In the genomic region with DNA sequence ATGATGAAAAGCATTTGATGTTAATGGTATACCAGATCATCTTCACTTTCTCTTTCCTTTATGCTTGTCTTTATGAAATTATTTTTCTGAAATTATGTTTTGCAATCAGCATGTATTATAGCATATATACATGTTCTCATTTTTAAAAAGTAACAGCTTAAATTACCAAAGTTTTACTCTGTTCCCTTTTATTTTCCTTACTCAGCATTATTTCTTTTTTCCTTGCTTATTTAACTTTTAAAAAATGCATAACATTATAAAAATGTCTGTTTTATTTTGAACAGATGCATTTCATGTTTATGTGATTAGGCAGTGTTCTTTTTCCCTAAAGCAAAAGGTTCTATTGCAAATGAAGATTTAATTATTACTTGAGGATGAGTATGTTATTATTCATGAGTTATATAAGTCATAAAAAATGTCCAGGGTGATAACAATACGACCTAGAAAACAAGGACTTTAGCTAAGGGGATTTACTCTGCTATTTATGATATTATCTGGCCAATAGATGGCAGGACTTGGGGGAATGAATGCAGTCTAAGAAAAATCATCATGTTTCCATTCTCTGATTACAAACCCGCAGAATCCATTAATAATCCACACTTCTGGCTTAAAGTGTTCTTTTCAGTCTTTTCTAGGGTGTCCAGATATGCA, we compare ENCODE assay signal across 23 cellular contexts. TPM values are rescaled to one million over a fixed set of nuclear protein-coding genes. Genes with fewer than 3 reads are reported as not detected.
DNase-seq lines count a peak whose midpoint lies in the region; ATAC-seq and TF ChIP-seq lines count a peak whose summit lies in the region.
"Had no signal": no experiment of that assay in that cellular context is flagged by ENCODE, and none has a peak within 500 bp of the region (broad histone marks: within the 10 kb centered on the region; RNA-seq: fewer than 3 reads in every experiment).

No MANE protein-coding gene starts in this region.

- POLR2A ChIA-PET in OCI-LY7 (lab: Charles Lee) = no interaction called here

- peaks cover 12% of the 10 kb centered on the region for H3K4me1 Mint-ChIP-seq in osteocyte (ENCODE audit: unreplicated experiment)
- no peaks in the 10 kb centered on the region for H3K4me1 Mint-ChIP-seq in T-helper 2 cell treated with Interferon-gamma antibody and Interleukin-4, amounts not matched to agents 5 μg/mL and 100 μg/mL, for 36 hours (ENCODE audit: low read depth)
- H3K4me1 Mint-ChIP-seq: activated naive CD4-positive, alpha-beta T cell treated with anti-CD3 and anti-CD28 coated beads, Interleukin-2, amount 10 ng/mL, durations not matched to agents 7 days and 5 days; stimulated activated naive CD8-positive, alpha-beta T cell treated with anti-CD3 and anti-CD28 coated beads, Interleukin-15, amount 100 ng/mL, for 72 hours had no signal

- H3K9ac ChIP-seq in fibroblast of lung (ENCODE audit: insufficient read depth, low read length) = no peak overlapping the region
- H3K9ac ChIP-seq: BLaER1 treated with 17β-estradiol and CSF1 and Interleukin-3, amounts not matched to agents 10 nM and 100 nM had no signal

- no peak overlapping the region for H3K27ac Mint-ChIP-seq in osteocyte (ENCODE audit: unreplicated experiment)
- no peak overlapping the region for H3K27ac Mint-ChIP-seq in T-helper 2 cell treated with Interferon-gamma antibody and Interleukin-4, amounts not matched to agents 5 μg/mL and 100 μg/mL, for 36 hours
- H3K27ac Mint-ChIP-seq: activated CD8-positive, alpha-beta T cell treated with anti-CD3 and anti-CD28 coated beads for 36 hours; activated naive CD4-positive, alpha-beta T cell treated with anti-CD3 and anti-CD28 coated beads, Interleukin-2, amount 10 ng/mL, durations not matched to agents 7 days and 5 days; activated T-cell treated with anti-CD3 and anti-CD28 coated beads, Interleukin-2, amount 50 U/mL, for 24 hours; effector memory CD8-positive, alpha-beta T cell; stimulated activated naive CD8-positive, alpha-beta T cell treated with anti-CD3 and anti-CD28 coated beads, Interleukin-15, amount 100 ng/mL, for 72 hours; type B pancreatic cell had no signal

- H3K9me3 Mint-ChIP-seq in osteocyte (ENCODE audit: unreplicated experiment) = no peaks in the 10 kb centered on the region
- H3K9me3 Mint-ChIP-seq in T-helper 2 cell treated with Interferon-gamma antibody and Interleukin-4, amounts not matched to agents 5 μg/mL and 100 μg/mL, for 36 hours = no peaks in the 10 kb centered on the region
- H3K9me3 Mint-ChIP-seq: activated CD8-positive, alpha-beta T cell treated with anti-CD3 and anti-CD28 coated beads for 36 hours; activated naive CD4-positive, alpha-beta T cell treated with anti-CD3 and anti-CD28 coated beads, Interleukin-2, amount 10 ng/mL, durations not matched to agents 7 days and 5 days; activated T-cell treated with anti-CD3 and anti-CD28 coated beads, Interleukin-2, amount 50 U/mL, for 24 hours; effector memory CD8-positive, alpha-beta T cell; stimulated activated naive CD8-positive, alpha-beta T cell treated with anti-CD3 and anti-CD28 coated beads, Interleukin-15, amount 100 ng/mL, for 72 hours had no signal

- no peaks in the 10 kb centered on the region for H3K9me2 ChIP-seq in OCI-LY7 (ENCODE audit: insufficient read depth, low read length)

- no peak overlapping the region for H3K27ac ChIP-seq in OCI-LY7 (ENCODE audit: low read depth, low read length, poor library complexity, severe bottlenecking)
- H3K27ac ChIP-seq in fibroblast of lung (ENCODE audit: insufficient read depth, low read length) = no peak overlapping the region
- H3K27ac ChIP-seq: ascending aorta; BLaER1 treated with 17β-estradiol and CSF1 and Interleukin-3, amounts not matched to agents 10 nM and 100 nM; ovary had no signal

- no peaks in the 10 kb centered on the region for H3K4me1 ChIP-seq in OCI-LY7 (ENCODE audit: insufficient read depth, low read length, poor library complexity, severe bottlenecking)
- H3K4me1 ChIP-seq in fibroblast of lung (ENCODE audit: control insufficient read depth, extremely low read depth, insufficient read depth, low read length) = peaks cover 4% of the 10 kb centered on the region
- H3K4me1 ChIP-seq: ascending aorta had no signal

- H3K4me3 ChIP-seq in OCI-LY7 (ENCODE audit: low read depth, low read length, poor library complexity, severe bottlenecking) = no peak overlapping the region
- no peak overlapping the region for H3K4me3 ChIP-seq in fibroblast of lung (replicated peaks in 1 of 4; ENCODE audit: control extremely low read depth in 1 of 4, insufficient read depth in 1 of 4, low read depth in 3 of 4, low read length in 4 of 4)
- H3K4me3 ChIP-seq: ascending aorta; BLaER1 treated with 17β-estradiol and CSF1 and Interleukin-3, amounts not matched to agents 10 nM and 100 nM; ovary had no signal

- H3K4me2 ChIP-seq in OCI-LY7 (ENCODE audit: low read length) (no peak overlapping the region), fibroblast of lung (ENCODE audit: extremely low read depth, insufficient read depth, low read length) (no peak overlapping the region)
- H3K4me2 ChIP-seq: BLaER1 treated with 17β-estradiol and CSF1 and Interleukin-3, amounts not matched to agents 10 nM and 100 nM had no signal

- H3K36me3 Mint-ChIP-seq in osteocyte (ENCODE audit: unreplicated experiment) = no peaks in the 10 kb centered on the region
- H3K36me3 Mint-ChIP-seq in T-helper 2 cell treated with Interferon-gamma antibody and Interleukin-4, amounts not matched to agents 5 μg/mL and 100 μg/mL, for 36 hours (ENCODE audit: low read depth) = no peaks in the 10 kb centered on the region
- H3K36me3 Mint-ChIP-seq: activated naive CD4-positive, alpha-beta T cell treated with anti-CD3 and anti-CD28 coated beads, Interleukin-2, amount 10 ng/mL, durations not matched to agents 7 days and 5 days; type B pancreatic cell had no signal

- no peak overlapping the region for H3K4me3 Mint-ChIP-seq in osteocyte (ENCODE audit: unreplicated experiment)
- no peak overlapping the region for H3K4me3 Mint-ChIP-seq in T-helper 2 cell treated with Interferon-gamma antibody and Interleukin-4, amounts not matched to agents 5 μg/mL and 100 μg/mL, for 36 hours
- H3K4me3 Mint-ChIP-seq: activated CD8-positive, alpha-beta T cell treated with anti-CD3 and anti-CD28 coated beads for 36 hours; activated naive CD4-positive, alpha-beta T cell treated with anti-CD3 and anti-CD28 coated beads, Interleukin-2, amount 10 ng/mL, durations not matched to agents 7 days and 5 days; activated T-cell treated with anti-CD3 and anti-CD28 coated beads, Interleukin-2, amount 50 U/mL, for 24 hours; effector memory CD8-positive, alpha-beta T cell; stimulated activated naive CD8-positive, alpha-beta T cell treated with anti-CD3 and anti-CD28 coated beads, Interleukin-15, amount 100 ng/mL, for 72 hours; type B pancreatic cell had no signal

- ATAC-seq in GM21576 (IDR thresholded peaks at IDR 0.05; ENCODE audit: unreplicated experiment) = no peak
- ATAC-seq: activated CD8-positive, alpha-beta T cell treated with anti-CD3 and anti-CD28 coated beads for 36 hours; effector memory CD8-positive, alpha-beta T cell; stimulated activated naive CD8-positive, alpha-beta T cell treated with anti-CD3 and anti-CD28 coated beads, Interleukin-15, amount 100 ng/mL, for 72 hours had no signal

- H4K20me1 ChIP-seq in OCI-LY7 (ENCODE audit: insufficient read depth, low read length) = no peaks in the 10 kb centered on the region
- H4K20me1 ChIP-seq in fibroblast of lung (ENCODE audit: control insufficient read depth, extremely low read depth, insufficient read depth, low read length) = no peaks in the 10 kb centered on the region
- H4K20me1 ChIP-seq: BLaER1 treated with 17β-estradiol and CSF1 and Interleukin-3, amounts not matched to agents 10 nM and 100 nM had no signal

- H3K79me2 ChIP-seq in OCI-LY7 (ENCODE audit: insufficient read depth, low read depth, low read length) (no peaks in the 10 kb centered on the region), fibroblast of lung (ENCODE audit: control insufficient read depth, insufficient read depth, low read length) (no peaks in the 10 kb centered on the region)

- DNase-seq in EH (ENCODE audit: low read depth) (peak; percentile 24), OCI-LY7 (ENCODE audit: low spot score) (no peak), fibroblast of lung (ENCODE audit: low read depth in 2 of 2) (peak in 1 of 2 donors; percentile 4), osteocyte (ENCODE audit: extremely low spot score, unreplicated experiment) (no peak), retina (no peak), Ammon's horn (ENCODE audit: low spot score) (no peak)
- no peak for DNase-seq in T-helper 2 cell treated with Interferon-gamma antibody and Interleukin-4, amounts not matched to agents 5 μg/mL and 100 μg/mL, for 36 hours (ENCODE audit: low spot score)
- DNase-seq: activated CD8-positive, alpha-beta T cell treated with anti-CD3 and anti-CD28 coated beads for 36 hours; activated naive CD4-positive, alpha-beta T cell treated with anti-CD3 and anti-CD28 coated beads, Interleukin-2, amount 10 ng/mL, durations not matched to agents 7 days and 5 days; activated T-cell treated with anti-CD3 and anti-CD28 coated beads, Interleukin-2, amount 50 U/mL, for 24 hours; effector memory CD8-positive, alpha-beta T cell; KBM-7; NCI-H2029 treated with DMSO at 0.1 percent for 48 hours; NCI-H446 treated with DMSO at 0.1 percent for 48 hours; ovary; stimulated activated CD4-positive, alpha-beta T cell treated with anti-CD3 and anti-CD28 coated beads, Interleukin-2, amount 100 ng/mL, for 48 hours; stimulated activated naive CD8-positive, alpha-beta T cell treated with anti-CD3 and anti-CD28 coated beads, Interleukin-15, amount 100 ng/mL, for 72 hours had no signal

- intact Hi-C loops in OCI-LY7 (cut with micrococcal nuclease; ENCODE audit: unreplicated experiment) = no loop called here

- no peaks in the 10 kb centered on the region for H3K27me3 ChIP-seq in fibroblast of lung (ENCODE audit: control insufficient read depth, insufficient read depth, low read length)
- H3K27me3 ChIP-seq: ascending aorta; BLaER1 treated with 17β-estradiol and CSF1 and Interleukin-3, amounts not matched to agents 10 nM and 100 nM; ovary had no signal

- H2AFZ ChIP-seq in OCI-LY7 (ENCODE audit: low read length) (no peak overlapping the region), fibroblast of lung (ENCODE audit: low read length) (peak overlapping the region; percentile 2)

- no peaks in the 10 kb centered on the region for H3K27me3 Mint-ChIP-seq in osteocyte (ENCODE audit: unreplicated experiment)
- peaks cover 9% of the 10 kb centered on the region for H3K27me3 Mint-ChIP-seq in T-helper 2 cell treated with Interferon-gamma antibody and Interleukin-4, amounts not matched to agents 5 μg/mL and 100 μg/mL, for 36 hours (ENCODE audit: low read depth)
- H3K27me3 Mint-ChIP-seq: activated CD8-positive, alpha-beta T cell treated with anti-CD3 and anti-CD28 coated beads for 36 hours; type B pancreatic cell had no signal

- no TSS peak for BruUV-seq in OCI-LY7 (replicated peaks; lab: Mats Ljungman, UMichigan)

- H3K36me3 ChIP-seq in OCI-LY7 (ENCODE audit: insufficient read depth, low read length) (no peaks in the 10 kb centered on the region), fibroblast of lung (ENCODE audit: control insufficient read depth, insufficient read depth, low read length) (no peaks in the 10 kb centered on the region)
- H3K36me3 ChIP-seq: ascending aorta; BLaER1 treated with 17β-estradiol and CSF1 and Interleukin-3, amounts not matched to agents 10 nM and 100 nM; ovary had no signal

- TF ChIP-seq CTCF in OCI-LY7 (conservative IDR thresholded peaks at IDR 0.05; ENCODE audit: low read length) (0 out of 2 replicates have a peak, but pooled peaks have one; percentile 17), fibroblast of lung (conservative IDR thresholded peaks at IDR 0.05 in 1 of 2, IDR thresholded peaks at IDR 0.05 in 1 of 2; ENCODE audit: low read depth in 1 of 2, low read length in 2 of 2) (peak in 1 of 2 donors; percentile 28), osteocyte (IDR thresholded peaks at IDR 0.05) (peak; percentile 37)

- H3K9me3 ChIP-seq in OCI-LY7 (ENCODE audit: low read length) (no peaks in the 10 kb centered on the region), fibroblast of lung (ENCODE audit: control insufficient read depth, insufficient read depth, low read depth, low read length) (no peaks in the 10 kb centered on the region)
- H3K9me3 ChIP-seq: ascending aorta; BLaER1 treated with 17β-estradiol and CSF1 and Interleukin-3, amounts not matched to agents 10 nM and 100 nM; ovary had no signal

- CTCF ChIA-PET in OCI-LY7 (lab: Charles Lee; ENCODE audit: unreplicated experiment) = no interaction called here

RNA-seq across cellular contexts. Expression of a gene that starts 38.5 kb away (rescaled TPM):
- total RNA-seq in OCI-LY7 (2014; rRNA removed; shearing (Covaris generic)) = not detected in 2 replicates
- total RNA-seq in OCI-LY7 (2022) (not detected in 2 replicates), fibroblast of lung (0.26 and 0.83 TPM in 2 replicates), osteocyte (0.19 TPM in 1 of 2 replicates, not detected in the other)
- 0.75 and 1.6 TPM in 2 replicates for polyA plus RNA-seq in fibroblast of lung
- polyA plus RNA-seq in fibroblast of lung (2012) = 0.33 and 1.1 TPM in 2 replicates
- not detected in 2 replicates for polyA minus RNA-seq in fibroblast of lung (ENCODE audit: low replicate concordance)
- total RNA-seq: activated CD8-positive, alpha-beta T cell treated with anti-CD3 and anti-CD28 coated beads for 36 hours; ascending aorta; lung microvascular endothelial cell; T-helper 1 cell treated with Interleukin-12 subunit alpha and Interleukin-12 subunit beta and Interleukin-4 antibody, amounts not matched to agents 30 ng/mL and 1 ng/mL, for 36 hours had no signal
